ENCODE assay signal across 1 cellular context in the genomic region with DNA sequence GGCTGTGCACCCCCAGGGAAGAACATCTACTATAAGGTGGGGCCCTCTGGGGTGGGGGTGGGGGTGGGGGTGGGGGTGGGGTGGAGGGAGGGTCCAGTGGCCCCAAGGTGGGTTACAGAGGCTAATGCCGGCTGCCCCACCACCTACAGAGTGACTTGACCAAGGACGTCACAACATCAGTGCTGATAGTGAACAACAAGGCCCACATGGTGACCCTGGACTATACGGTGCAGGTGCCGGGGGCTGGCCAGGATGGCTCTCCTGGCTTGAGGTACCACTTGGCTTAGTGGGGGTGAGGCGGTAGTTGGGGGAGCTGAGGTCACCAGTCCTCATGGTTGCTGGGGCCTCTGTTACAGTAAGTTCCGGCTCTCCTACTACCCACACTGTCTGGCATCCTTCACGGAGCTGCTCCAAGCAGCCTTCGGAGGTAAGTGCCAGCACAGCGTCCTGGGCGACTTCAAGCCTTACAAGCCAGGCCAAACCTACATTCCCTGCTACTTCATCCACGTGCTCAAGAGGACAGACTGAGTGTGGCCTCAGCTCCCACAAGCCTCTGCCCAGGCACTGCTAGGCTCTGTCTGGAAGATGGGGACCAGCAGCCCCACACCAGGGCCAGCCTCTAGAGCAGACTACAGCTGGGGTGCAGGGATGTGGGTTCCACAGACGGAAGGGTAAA.
TF ChIP-seq lines count a peak whose summit lies in the region.

No MANE protein-coding gene starts in this region.

TF ChIP-seq in HCT116, 20 proteins besides CTCF, POLR2A, EP300 and RAD21:
- TF ChIP-seq, protein P1, sequence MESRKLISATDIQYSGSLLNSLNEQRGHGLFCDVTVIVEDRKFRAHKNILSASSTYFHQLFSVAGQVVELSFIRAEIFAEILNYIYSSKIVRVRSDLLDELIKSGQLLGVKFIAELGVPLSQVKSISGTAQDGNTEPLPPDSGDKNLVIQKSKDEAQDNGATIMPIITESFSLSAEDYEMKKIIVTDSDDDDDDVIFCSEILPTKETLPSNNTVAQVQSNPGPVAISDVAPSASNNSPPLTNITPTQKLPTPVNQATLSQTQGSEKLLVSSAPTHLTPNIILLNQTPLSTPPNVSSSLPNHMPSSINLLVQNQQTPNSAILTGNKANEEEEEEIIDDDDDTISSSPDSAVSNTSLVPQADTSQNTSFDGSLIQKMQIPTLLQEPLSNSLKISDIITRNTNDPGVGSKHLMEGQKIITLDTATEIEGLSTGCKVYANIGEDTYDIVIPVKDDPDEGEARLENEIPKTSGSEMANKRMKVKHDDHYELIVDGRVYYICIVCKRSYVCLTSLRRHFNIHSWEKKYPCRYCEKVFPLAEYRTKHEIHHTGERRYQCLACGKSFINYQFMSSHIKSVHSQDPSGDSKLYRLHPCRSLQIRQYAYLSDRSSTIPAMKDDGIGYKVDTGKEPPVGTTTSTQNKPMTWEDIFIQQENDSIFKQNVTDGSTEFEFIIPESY (IDR thresholded peaks at IDR 0.05; ENCODE audit: extremely low read depth, insufficient replicate concordance, low read length) = no peak
- TF ChIP-seq CBX3 (IDR thresholded peaks at IDR 0.05; ENCODE audit: low read depth) = no peak
- no peak for TF ChIP-seq EZH2 (IDR thresholded peaks at IDR 0.05)
- no peak for TF ChIP-seq ZFX (IDR thresholded peaks at IDR 0.05)
- no peak for TF ChIP-seq SRF (IDR thresholded peaks at IDR 0.05; ENCODE audit: low read depth)
- TF ChIP-seq, protein P2, sequence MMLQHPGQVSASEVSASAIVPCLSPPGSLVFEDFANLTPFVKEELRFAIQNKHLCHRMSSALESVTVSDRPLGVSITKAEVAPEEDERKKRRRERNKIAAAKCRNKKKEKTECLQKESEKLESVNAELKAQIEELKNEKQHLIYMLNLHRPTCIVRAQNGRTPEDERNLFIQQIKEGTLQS (IDR thresholded peaks at IDR 0.05) = no peak
- TF ChIP-seq EZH2phosphoT487 (IDR thresholded peaks at IDR 0.05; ENCODE audit: borderline replicate concordance) = no peak
- TF ChIP-seq ZNF274 (IDR thresholded peaks at IDR 0.05; ENCODE audit: low read depth, low read length) = no peak
- TF ChIP-seq POLR2AphosphoS5 (IDR thresholded peaks at IDR 0.05; ENCODE audit: low read depth, low read length) = no peak
